Comparison of ENCODE assay signal across 1 cellular context in genomic region chr6:121847806-121848522, GRCh38.
TF ChIP-seq lines count a peak whose summit lies in the region.

No MANE protein-coding gene starts in this region.

TF ChIP-seq in GM23338, 12 proteins besides CTCF, POLR2A, EP300 and RAD21 (continued from another document):
- TF ChIP-seq ZNF462 (CRISPR knock-in tag; IDR thresholded peaks at IDR 0.05) (no peak), EZH2 (IDR thresholded peaks at IDR 0.05; ENCODE audit: low read depth, unreplicated experiment) (no peak)
